In genomic region chr11:47357985-47358730, GRCh38 we compare ENCODE assay signal across 13 cellular contexts. TPM values are rescaled to one million over a fixed set of nuclear protein-coding genes. Genes with fewer than 3 reads are reported as not detected.
"Had no signal": no experiment of that assay in that cellular context is flagged by ENCODE, and none has a peak within 500 bp of the region (broad histone marks: within the 10 kb centered on the region; RNA-seq: fewer than 3 reads in every experiment).

No MANE protein-coding gene starts in this region.

- H3K4me3 ChIP-seq: esophagus muscularis mucosa had no signal

- DNase-seq: activated CD4-positive, alpha-beta T cell treated with anti-CD3 and anti-CD28 coated beads for 36 hours; activated CD4-positive, alpha-beta T cell treated with anti-CD3 and anti-CD28 coated beads, Interleukin-2, amount 50 U/mL, for 48 hours; dermis blood vessel endothelial cell; effector memory CD4-positive, alpha-beta T cell; naive thymus-derived CD8-positive, alpha-beta T cell; retina; stimulated activated naive B cell treated with anti-CD40 and anti-IgM and Interleukin-4, amounts not matched to agents 10 μg/mL and 1 μg/mL and 100 μg/mL, for 72 hours had no signal

- H3K27me3 ChIP-seq: esophagus muscularis mucosa had no signal

- FAIRE-seq: endothelial cell of umbilical vein, TTC549 had no signal

- ATAC-seq: activated CD4-positive, alpha-beta T cell treated with anti-CD3 and anti-CD28 coated beads for 36 hours; naive thymus-derived CD8-positive, alpha-beta T cell; stimulated activated naive B cell treated with anti-CD40 and anti-IgM and Interleukin-4, amounts not matched to agents 10 μg/mL and 1 μg/mL and 100 μg/mL, for 72 hours had no signal

- H3K9me3 ChIP-seq: esophagus muscularis mucosa had no signal

- H3K27ac ChIP-seq: esophagus muscularis mucosa had no signal

- H3K36me3 ChIP-seq: esophagus muscularis mucosa had no signal

RNA-seq across cellular contexts. Expression of gene MYBPC3, which starts 5.7 kb away (rescaled TPM):
- total RNA-seq: activated CD4-positive, alpha-beta T cell treated with anti-CD3 and anti-CD28 coated beads for 36 hours; dermis blood vessel endothelial cell; endothelial cell of umbilical vein; lower leg skin; T-helper 2 cell treated with Interferon-gamma antibody and Interleukin-4, amounts not matched to agents 100 ng/mL and 5 ng/mL, for 36 hours; urinary bladder had no signal
- polyA plus RNA-seq: endothelial cell of umbilical vein; naive thymus-derived CD8-positive, alpha-beta T cell had no signal

RNA-seq across cellular contexts. Expression of gene SPI1, which starts 20.2 kb away (rescaled TPM):
- total RNA-seq: dermis blood vessel endothelial cell; endothelial cell of umbilical vein; T-helper 2 cell treated with Interferon-gamma antibody and Interleukin-4, amounts not matched to agents 100 ng/mL and 5 ng/mL, for 36 hours had no signal
- polyA plus RNA-seq: endothelial cell of umbilical vein; naive thymus-derived CD8-positive, alpha-beta T cell had no signal
